ENCODE assay signal across 8 cellular contexts in the genomic region with DNA sequence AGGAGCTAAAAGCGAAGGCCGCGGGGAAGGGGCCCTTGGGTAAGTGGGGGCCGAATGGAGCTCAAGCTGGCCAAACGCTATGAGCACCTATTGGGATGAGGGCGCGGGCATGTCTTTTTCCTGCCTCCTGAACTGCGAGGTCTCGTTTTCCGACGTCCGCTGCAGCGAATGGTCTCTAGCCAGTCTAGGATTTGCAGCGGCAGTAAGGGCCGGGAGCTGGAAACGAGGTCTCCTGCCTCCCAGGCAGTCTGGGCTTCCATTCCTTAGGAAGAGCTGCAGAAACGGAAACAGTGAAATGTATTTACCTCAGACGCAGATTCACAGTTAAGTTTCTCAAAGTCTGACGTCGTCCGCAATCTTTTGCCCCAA. TPM values are rescaled to one million over a fixed set of nuclear protein-coding genes. Genes with fewer than 3 reads are reported as not detected.
DNase-seq lines count a peak whose midpoint lies in the region; ATAC-seq and TF ChIP-seq lines count a peak whose summit lies in the region.

No MANE protein-coding gene starts in this region.

- H2BK15ac ChIP-seq in IMR-90 (ENCODE audit: low read depth, low read length): no peak overlapping the region

- no peak for TF ChIP-seq CTCF in DOHH2 (IDR thresholded peaks at IDR 0.05; ENCODE audit: low read depth, low read length, poor library complexity, severe bottlenecking)
- no peak for TF ChIP-seq CTCF in IMR-90 (conservative IDR thresholded peaks at IDR 0.05; ENCODE audit: low read depth, low read length)
- TF ChIP-seq CTCF in mammary epithelial cell (conservative IDR thresholded peaks at IDR 0.05 in 1 of 2, IDR thresholded peaks at IDR 0.05 in 1 of 2; ENCODE audit: extremely low read depth in 1 of 2, insufficient read depth in 1 of 2, low read depth in 1 of 2, low read length in 2 of 2): no peak
- no peak for TF ChIP-seq CTCF in lower lobe of right lung (IDR thresholded peaks at IDR 0.05)

- H3K4me3 ChIP-seq in DOHH2 (ENCODE audit: low read length) (peak overlapping the region; percentile 99), IMR-90 (ENCODE audit: insufficient read depth, low read depth, low read length) (peak overlapping the region; percentile 90), mammary epithelial cell (replicated peaks in 1 of 3; ENCODE audit: insufficient read depth in 1 of 3, low read depth in 2 of 3, low read length in 3 of 3) (peak overlapping the region; percentile 64 to 97 (median 96)), lower lobe of right lung (peak overlapping the region; percentile 87)

- peaks cover 35% of the 10 kb centered on the region for H3F3A ChIP-seq in DOHH2 (ENCODE audit: control insufficient read depth, insufficient read depth)

- in situ Hi-C loops in IMR-90 (cut with MboI; ENCODE audit: low sequenced_read_pairs) (no loop called here), mammary epithelial cell (cut with MboI; ENCODE audit: low sequenced_read_pairs in 2 of 2) (no loop called here)

- peaks cover 7% of the 10 kb centered on the region for H4K20me1 ChIP-seq in DOHH2 (ENCODE audit: control insufficient read depth, insufficient read depth, low read depth, low read length)
- peaks cover 6% of the 10 kb centered on the region; the same call in 1 of the 2 replicates for H4K20me1 ChIP-seq in IMR-90 (ENCODE audit: insufficient read depth, low read length)
- H4K20me1 ChIP-seq in mammary epithelial cell (ENCODE audit: insufficient read depth, low read length): no peaks in the 10 kb centered on the region

- TF ChIP-seq POLR2A in IMR-90 (IDR thresholded peaks at IDR 0.05; ENCODE audit: low read depth, low read length): no peak

- H3K9me2 ChIP-seq in DOHH2 (replicated peaks; ENCODE audit: control insufficient read depth, low read length): no peaks in the 10 kb centered on the region

- H3K9ac ChIP-seq in IMR-90 (ENCODE audit: low read depth, low read length): peak overlapping the region; percentile 82
- H3K9ac ChIP-seq in mammary epithelial cell (ENCODE audit: insufficient read depth, low read length): peak overlapping the region; percentile 81

- peaks cover 46% of the 10 kb centered on the region for H3K4me1 ChIP-seq in DOHH2 (ENCODE audit: control insufficient read depth, low read length)
- H3K4me1 ChIP-seq in IMR-90 (ENCODE audit: control insufficient read depth, insufficient read depth, low read length): 0 out of 2 replicates have a peak, but pooled peaks cover 2% of the 10 kb centered on the region
- peaks cover 15% of the 10 kb centered on the region for H3K4me1 ChIP-seq in mammary epithelial cell (ENCODE audit: insufficient read depth, low read length)
- peaks cover 29% of the 10 kb centered on the region for H3K4me1 ChIP-seq in lower lobe of right lung

- peak overlapping the region; percentile 85 for H3K14ac ChIP-seq in IMR-90 (replicated peaks; ENCODE audit: low read depth, low read length)

- peak overlapping the region; percentile 24 for H3K56ac ChIP-seq in IMR-90 (ENCODE audit: extremely low read depth, insufficient read depth, low read length)

- 1% methylated on average over 12 of the region's 21 CpGs; no CpG with 5 or more reads in 1 of the 2 experiments for WGBS in IMR-90 (ENCODE audit: extremely low coverage in 2 of 2, insufficient read length in 1 of 2), 2 experiments
- 2% methylated on average over 14 of the region's 21 CpGs for WGBS in mammary epithelial cell (ENCODE audit: low coverage, missing lambda C conversion rate)

- POLR2A ChIA-PET in IMR-90 (lab: Charles Lee; ENCODE audit: unreplicated experiment): no interaction called here

- CTCF ChIA-PET in IMR-90 (lab: Yijun Ruan, JAX) (interaction anchor here (1.1 to 2.8 kb wide), 2 partner anchors 40 to 167 kb away, joined by 5 to 15 read pairs; no protein-coding TSS in a partner anchor), mammary epithelial cell (lab: Charles Lee; ENCODE audit: low non-redundant PET) (interaction anchor here (0.5 kb wide), 1 partner anchor 52 kb away, joined by 6 read pairs; no protein-coding TSS in a partner anchor)

- dilution Hi-C loops in IMR-90 (cut with HindIII; ENCODE audit: low sequenced_read_pairs, unreplicated experiment): no loop called here
- dilution Hi-C loops in mammary epithelial cell (cut with HindIII; ENCODE audit: low sequenced_read_pairs): no loop called here

- peak overlapping the region; percentile 97 for H2AK9ac ChIP-seq in IMR-90 (replicated peaks; ENCODE audit: low read depth, low read length, poor library complexity)

- H3K18ac ChIP-seq in IMR-90 (ENCODE audit: low read depth, low read length): no peak overlapping the region

- intact Hi-C loops in IMR-90 (cut with micrococcal nuclease) (loop anchor here (10.0 kb wide), 1 partner anchor 194 kb away; the partner anchor contains the start of gene SLC26A6), mammary epithelial cell (cut with micrococcal nuclease) (loop anchor here (1.0 kb wide), 1 partner anchor 208 kb away; no protein-coding TSS in a partner anchor), lower lobe of right lung (cut with DNase I) (no loop called here)

- H3K36me3 ChIP-seq in DOHH2 (ENCODE audit: control insufficient read depth, low read length) (peaks cover 47% of the 10 kb centered on the region), IMR-90 (ENCODE audit: control insufficient read depth, insufficient read depth, low read length) (peaks cover 15% of the 10 kb centered on the region), mammary epithelial cell (ENCODE audit: insufficient read depth, low read length) (peaks cover 2% of the 10 kb centered on the region), lower lobe of right lung (peaks cover 39% of the 10 kb centered on the region)

- H4K91ac ChIP-seq in IMR-90 (ENCODE audit: insufficient read depth, low read depth, low read length): peak overlapping the region; percentile 60

- peak overlapping the region; percentile 76 for H3K23ac ChIP-seq in IMR-90 (ENCODE audit: low read depth, low read length)

- DNase-seq in IMR-90: no peak
- DNase-seq in mammary epithelial cell: no peak
- DNase-seq in lower lobe of right lung: no peak
- DNase-seq in ureter (ENCODE audit: low spot score): peak; percentile 46
- no peak for DNase-seq in amygdala (lab: John Stamatoyannopoulos, UW)
- no peak for DNase-seq in AG20443 (ENCODE audit: low spot score)

- peak overlapping the region; percentile 85 for H3K4ac ChIP-seq in IMR-90 (ENCODE audit: low read depth, low read length)

- H2AFZ ChIP-seq in IMR-90 (replicated peaks; ENCODE audit: low read length, poor library complexity) (peak overlapping the region; percentile 87), mammary epithelial cell (ENCODE audit: low read depth, low read length) (peak overlapping the region; percentile 82)

- H3K27me3 ChIP-seq in DOHH2 (ENCODE audit: control insufficient read depth, low read length): no peaks in the 10 kb centered on the region
- H3K27me3 ChIP-seq in IMR-90 (ENCODE audit: control insufficient read depth, insufficient read depth, low read length): no peaks in the 10 kb centered on the region
- H3K27me3 ChIP-seq in mammary epithelial cell (ENCODE audit: insufficient read depth, low read length): no peaks in the 10 kb centered on the region
- H3K27me3 ChIP-seq in lower lobe of right lung (ENCODE audit: low read depth): no peaks in the 10 kb centered on the region

- peak overlapping the region; percentile 78 to 92; a peak in 3 of 4 replicates for H4K8ac ChIP-seq in IMR-90 (ENCODE audit: low read depth in 2 of 2, low read length in 2 of 2)

- H3K9me1 ChIP-seq in IMR-90 (ENCODE audit: insufficient read depth, low read length): 0 out of 2 replicates have a peak, but pooled peaks cover 4% of the 10 kb centered on the region

- no peak overlapping the region for H2BK120ac ChIP-seq in IMR-90 (ENCODE audit: low read depth, low read length)

- peak overlapping the region; percentile 84 for H2AK5ac ChIP-seq in IMR-90 (ENCODE audit: low read depth, low read length)

- peak; percentile 3 for ATAC-seq in IMR-90 (ENCODE audit: low read depth)
- ATAC-seq in lower lobe of right lung: peak; percentile 0 to 24
- ATAC-seq in HG02678 (IDR thresholded peaks at IDR 0.05; ENCODE audit: unreplicated experiment): no peak

- H2BK20ac ChIP-seq in IMR-90 (ENCODE audit: low read depth, low read length): no peak overlapping the region

- H3K4me2 ChIP-seq in DOHH2 (ENCODE audit: low read length): peak overlapping the region; percentile 79
- H3K4me2 ChIP-seq in IMR-90 (ENCODE audit: low read depth, low read length): peak overlapping the region; percentile 99
- peak overlapping the region; percentile 50 for H3K4me2 ChIP-seq in mammary epithelial cell (ENCODE audit: insufficient read depth, low read depth, low read length)

- TF ChIP-seq RAD21 in IMR-90 (IDR thresholded peaks at IDR 0.05; ENCODE audit: low read length): no peak

- H2BK5ac ChIP-seq in IMR-90 (ENCODE audit: low read depth, low read length, poor library complexity, severe bottlenecking): peak overlapping the region; percentile 78

- peak overlapping the region; percentile 24 for H4K5ac ChIP-seq in IMR-90 (ENCODE audit: low read depth, low read length)

- H3K9me3 ChIP-seq in DOHH2 (ENCODE audit: control insufficient read depth, insufficient read depth, low read length): no peaks in the 10 kb centered on the region
- no peaks in the 10 kb centered on the region for H3K9me3 ChIP-seq in IMR-90 (ENCODE audit: control insufficient read depth, insufficient read depth, low read length)
- H3K9me3 ChIP-seq in mammary epithelial cell (replicated peaks; ENCODE audit: insufficient read depth, low read length): no peaks in the 10 kb centered on the region
- H3K9me3 ChIP-seq in lower lobe of right lung: no peaks in the 10 kb centered on the region

- BruUV-seq in IMR-90 (replicated peaks; lab: Mats Ljungman, UMichigan) (no TSS peak), mammary epithelial cell (replicated peaks; lab: Mats Ljungman, UMichigan) (TSS peak; percentile 58)

- peaks cover 35 to 44% of the 10 kb centered on the region in 2 experiments for H3K79me1 ChIP-seq in IMR-90 (ENCODE audit: low read depth in 1 of 2, low read length in 2 of 2)

- H3K79me2 ChIP-seq in DOHH2 (ENCODE audit: control insufficient read depth, low read length) (peaks cover 59% of the 10 kb centered on the region), mammary epithelial cell (ENCODE audit: insufficient read depth, low read length) (peaks cover 55% of the 10 kb centered on the region)

- H3K27ac ChIP-seq in DOHH2 (ENCODE audit: low read depth, low read length) (peak overlapping the region; percentile 75), IMR-90 (ENCODE audit: insufficient read depth, low read length) (peak overlapping the region; percentile 89), mammary epithelial cell (ENCODE audit: insufficient read depth, low read depth, low read length) (peak overlapping the region; percentile 63), lower lobe of right lung (peak overlapping the region; percentile 98)

RNA-seq across cellular contexts. Expression of gene TMA7, which starts 0.5 kb away (rescaled TPM):
- total RNA-seq in IMR-90 (2012; rRNA removed): 81.9 and 131 TPM in 2 replicates
- 220 and 240 TPM in 2 replicates for polyA plus RNA-seq in IMR-90 (2012; rRNA removed)
- polyA plus RNA-seq in IMR-90 (2012; cell fraction: cytosol; rRNA removed): 76.2 and 162 TPM in 2 replicates
- polyA plus RNA-seq in IMR-90 (2012; cell fraction: nucleus; rRNA removed; ENCODE audit: low replicate concordance): 19.3 and 97.5 TPM in 2 replicates
- total RNA-seq in mammary epithelial cell: 100 to 1,000 TPM in 1 of 2 donors, 10 to 100 TPM in 1; 80.5 to 270 TPM
- 224 TPM for polyA plus RNA-seq in mammary epithelial cell
- 32.7 TPM for polyA minus RNA-seq in mammary epithelial cell
- 153 TPM for total RNA-seq in lower lobe of right lung
- 237 TPM for total RNA-seq in ureter

RNA-seq across cellular contexts. Expression of gene CCDC51, which starts 0.7 kb away (rescaled TPM):
- 15.3 and 16.1 TPM in 2 replicates for total RNA-seq in IMR-90 (2012; rRNA removed)
- 11.0 TPM in 2 replicates for polyA plus RNA-seq in IMR-90 (2012; rRNA removed)
- 11.0 and 14.3 TPM in 2 replicates for polyA plus RNA-seq in IMR-90 (2012; cell fraction: cytosol; rRNA removed)
- 4.0 and 4.7 TPM in 2 replicates for polyA plus RNA-seq in IMR-90 (2012; cell fraction: nucleus; rRNA removed; ENCODE audit: low replicate concordance)
- 10 to 100 TPM; 25.6 to 27.3 TPM for total RNA-seq in mammary epithelial cell
- 46.3 TPM for polyA plus RNA-seq in mammary epithelial cell
- 13.6 TPM for polyA minus RNA-seq in mammary epithelial cell
- 8.6 TPM for total RNA-seq in lower lobe of right lung
- total RNA-seq in ureter: 10.4 TPM

RNA-seq across cellular contexts. Expression of gene ATRIP, which starts 6.0 kb away (rescaled TPM):
- 7.2 and 10.8 TPM in 2 replicates for total RNA-seq in IMR-90 (2012; rRNA removed)
- polyA plus RNA-seq in IMR-90 (2012; rRNA removed): 6.8 and 7.2 TPM in 2 replicates
- polyA plus RNA-seq in IMR-90 (2012; cell fraction: cytosol; rRNA removed): 3.8 and 4.0 TPM in 2 replicates
- 8.2 and 14.4 TPM in 2 replicates for polyA plus RNA-seq in IMR-90 (2012; cell fraction: nucleus; rRNA removed; ENCODE audit: low replicate concordance)
- 10 to 100 TPM in 1 of 2 donors, 1 to 10 TPM in 1; 7.2 to 13.2 TPM for total RNA-seq in mammary epithelial cell
- 11.7 TPM for polyA plus RNA-seq in mammary epithelial cell
- 10.1 TPM for polyA minus RNA-seq in mammary epithelial cell
- 5.9 TPM for total RNA-seq in lower lobe of right lung
- 9.6 TPM for total RNA-seq in ureter

RNA-seq across cellular contexts. Expression of gene PLXNB1, which starts 10.7 kb away (rescaled TPM):
- total RNA-seq in IMR-90 (2012; rRNA removed): 5.2 and 9.2 TPM in 2 replicates
- 25.3 and 27.0 TPM in 2 replicates for polyA plus RNA-seq in IMR-90 (2012; rRNA removed)
- polyA plus RNA-seq in IMR-90 (2012; cell fraction: cytosol; rRNA removed): 11.3 and 16.3 TPM in 2 replicates
- 156 and 317 TPM in 2 replicates for polyA plus RNA-seq in IMR-90 (2012; cell fraction: nucleus; rRNA removed; ENCODE audit: low replicate concordance)
- total RNA-seq in mammary epithelial cell: 100 to 1,000 TPM; 163 to 195 TPM
- 100 TPM for polyA plus RNA-seq in mammary epithelial cell
- polyA minus RNA-seq in mammary epithelial cell: 205 TPM
- total RNA-seq in lower lobe of right lung: 94.3 TPM
- 259 TPM for total RNA-seq in ureter
